Comparison of ENCODE assay signal across 21 cellular contexts in the genomic region with DNA sequence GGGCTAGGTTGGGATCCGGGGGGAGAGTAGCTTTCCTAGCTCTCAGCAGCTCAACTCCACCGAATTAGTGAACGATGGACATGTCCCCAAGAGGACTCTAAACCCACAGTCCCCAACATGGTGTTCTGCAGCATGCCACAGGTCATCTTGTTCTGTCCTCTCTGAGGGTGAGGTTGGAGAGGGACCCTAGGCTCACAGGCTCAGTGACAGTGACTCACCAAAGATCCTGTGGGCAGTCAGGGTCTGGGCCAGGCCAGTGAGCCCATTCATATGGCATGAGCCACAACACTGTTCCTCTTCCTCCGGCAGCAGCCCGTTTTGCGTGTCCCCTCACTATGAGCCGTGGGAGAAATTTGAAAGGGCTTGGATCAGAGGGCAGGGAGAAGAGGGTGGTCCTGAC. TPM values are rescaled to one million over a fixed set of nuclear protein-coding genes. Genes with fewer than 3 reads are reported as not detected.
DNase-seq lines count a peak whose midpoint lies in the region; ATAC-seq, FAIRE-seq and TF ChIP-seq lines count a peak whose summit lies in the region.
"Had no signal": no experiment of that assay in that cellular context is flagged by ENCODE, and none has a peak within 500 bp of the region (broad histone marks: within the 10 kb centered on the region; RNA-seq: fewer than 3 reads in every experiment).

No MANE protein-coding gene starts in this region.

- H3K27me3 Mint-ChIP-seq in activated naive CD8-positive, alpha-beta T cell treated with anti-CD3 and anti-CD28 coated beads, Interleukin-2, amount 10 ng/mL, durations not matched to agents 7 days and 5 days = peaks cover 4% of the 10 kb centered on the region
- H3K27me3 Mint-ChIP-seq in activated naive CD8-positive, alpha-beta T cell treated with anti-CD3 and anti-CD28 coated beads for 36 hours = no peaks in the 10 kb centered on the region
- no peaks in the 10 kb centered on the region for H3K27me3 Mint-ChIP-seq in endodermal cell (ENCODE audit: insufficient read depth)
- H3K27me3 Mint-ChIP-seq: activated naive CD4-positive, alpha-beta T cell treated with anti-CD3 and anti-CD28 coated beads, Interleukin-2, amount 10 ng/mL, durations not matched to agents 7 days and 5 days; CD4-positive, CD25-positive, alpha-beta regulatory T cell had no signal

- H3K4me3 Mint-ChIP-seq in activated naive CD8-positive, alpha-beta T cell treated with anti-CD3 and anti-CD28 coated beads, Interleukin-2, amount 10 ng/mL, durations not matched to agents 7 days and 5 days = no peak overlapping the region
- H3K4me3 Mint-ChIP-seq in activated naive CD8-positive, alpha-beta T cell treated with anti-CD3 and anti-CD28 coated beads for 36 hours = no peak overlapping the region
- no peak overlapping the region for H3K4me3 Mint-ChIP-seq in endodermal cell
- H3K4me3 Mint-ChIP-seq: activated naive CD4-positive, alpha-beta T cell treated with anti-CD3 and anti-CD28 coated beads, Interleukin-2, amount 10 ng/mL, durations not matched to agents 7 days and 5 days; neural progenitor cell; stimulated activated effector memory CD8-positive, alpha-beta T cell treated with anti-CD3 and anti-CD28 coated beads, Interleukin-12 subunit alpha, Interleukin-12 subunit beta, amount 100 ng/mL, for 72 hours had no signal

- dilution Hi-C loops in endothelial cell of umbilical vein (cut with MboI; ENCODE audit: extremely low pct_ligation_motif_present, low sequenced_read_pairs) = no loop called here

- H3K27ac ChIP-seq in endothelial cell of umbilical vein (ENCODE audit: insufficient read depth, low read depth, low read length) (peak overlapping the region; percentile 28), endodermal cell (ENCODE audit: low read depth, low read length) (no peak overlapping the region)
- H3K27ac ChIP-seq: neural progenitor cell, thyroid gland had no signal

- intact Hi-C loops in endothelial cell of umbilical vein (cut with micrococcal nuclease) = no loop called here

- H3K4me1 ChIP-seq in endothelial cell of umbilical vein (ENCODE audit: control insufficient read depth, extremely low read depth, insufficient read depth, low read length) (peaks cover 59% of the 10 kb centered on the region), skeletal muscle satellite cell (ENCODE audit: control insufficient read depth, insufficient read depth, low read length) (peaks cover 52% of the 10 kb centered on the region), endodermal cell (ENCODE audit: control insufficient read depth, insufficient read depth, low read length) (peaks cover 17% of the 10 kb centered on the region)

- no peaks in the 10 kb centered on the region for H3K9me3 Mint-ChIP-seq in activated naive CD8-positive, alpha-beta T cell treated with anti-CD3 and anti-CD28 coated beads, Interleukin-2, amount 10 ng/mL, durations not matched to agents 7 days and 5 days
- H3K9me3 Mint-ChIP-seq in activated naive CD8-positive, alpha-beta T cell treated with anti-CD3 and anti-CD28 coated beads for 36 hours = no peaks in the 10 kb centered on the region
- H3K9me3 Mint-ChIP-seq in endodermal cell = no peaks in the 10 kb centered on the region
- H3K9me3 Mint-ChIP-seq: activated naive CD4-positive, alpha-beta T cell treated with anti-CD3 and anti-CD28 coated beads, Interleukin-2, amount 10 ng/mL, durations not matched to agents 7 days and 5 days; CD4-positive, CD25-positive, alpha-beta regulatory T cell; neural progenitor cell; stimulated activated effector memory CD8-positive, alpha-beta T cell treated with anti-CD3 and anti-CD28 coated beads, Interleukin-12 subunit alpha, Interleukin-12 subunit beta, amount 100 ng/mL, for 72 hours had no signal

- H3K27me3 ChIP-seq in endothelial cell of umbilical vein (ENCODE audit: control insufficient read depth in 2 of 2, insufficient read depth in 2 of 2, low read length in 2 of 2) (no peaks in the 10 kb centered on the region), skeletal muscle satellite cell (ENCODE audit: control insufficient read depth, insufficient read depth, low read length) (no peaks in the 10 kb centered on the region), endodermal cell (ENCODE audit: control insufficient read depth, insufficient read depth, low read length, poor library complexity, severe bottlenecking) (no peaks in the 10 kb centered on the region)
- H3K27me3 ChIP-seq: thyroid gland had no signal

- POLR2A ChIA-PET in activated naive CD8-positive, alpha-beta T cell treated with anti-CD3 and anti-CD28 coated beads, Interleukin-2, amount 10 ng/mL, durations not matched to agents 7 days and 5 days (lab: Charles Lee) = interaction anchor here (0.9 to 1.9 kb wide), 3 partner anchors 10 to 14 kb away, joined by 3 to 7 read pairs (median 4); no protein-coding TSS in a partner anchor
- POLR2A ChIA-PET in endothelial cell of umbilical vein (lab: Charles Lee) = no interaction called here
- POLR2A ChIA-PET in GM10248 (lab: Yijun Ruan, JAX) = no interaction called here

- peaks cover 35% of the 10 kb centered on the region for H3K79me2 ChIP-seq in endothelial cell of umbilical vein (ENCODE audit: control insufficient read depth, insufficient read depth, low read length)

- H3K9me3 ChIP-seq in endothelial cell of umbilical vein (replicated peaks; ENCODE audit: control insufficient read depth, insufficient read depth, low read length) (no peaks in the 10 kb centered on the region), skeletal muscle satellite cell (replicated peaks; ENCODE audit: low read length) (no peaks in the 10 kb centered on the region), endodermal cell (ENCODE audit: control insufficient read depth, low read length) (no peaks in the 10 kb centered on the region)
- H3K9me3 ChIP-seq: thyroid gland had no signal

- H4K20me1 ChIP-seq in endothelial cell of umbilical vein (replicated peaks; ENCODE audit: control insufficient read depth, extremely low read depth, insufficient read depth, low read length) = no peaks in the 10 kb centered on the region

- peaks cover 30% of the 10 kb centered on the region for H3K36me3 Mint-ChIP-seq in activated naive CD8-positive, alpha-beta T cell treated with anti-CD3 and anti-CD28 coated beads, Interleukin-2, amount 10 ng/mL, durations not matched to agents 7 days and 5 days
- peaks cover 13% of the 10 kb centered on the region for H3K36me3 Mint-ChIP-seq in activated naive CD8-positive, alpha-beta T cell treated with anti-CD3 and anti-CD28 coated beads for 36 hours
- H3K36me3 Mint-ChIP-seq in endodermal cell (ENCODE audit: low read depth) = peaks cover 11% of the 10 kb centered on the region

- WGBS in endodermal cell (ENCODE audit: insufficient coverage in 1 of 2, insufficient read length in 1 of 2), 2 experiments = 97 to 100% methylated on average over 3 to 7 of the region's 7 CpGs

- peaks cover 50% of the 10 kb centered on the region for H3K4me1 Mint-ChIP-seq in activated naive CD8-positive, alpha-beta T cell treated with anti-CD3 and anti-CD28 coated beads, Interleukin-2, amount 10 ng/mL, durations not matched to agents 7 days and 5 days
- H3K4me1 Mint-ChIP-seq in activated naive CD8-positive, alpha-beta T cell treated with anti-CD3 and anti-CD28 coated beads for 36 hours = peaks cover 43% of the 10 kb centered on the region
- H3K4me1 Mint-ChIP-seq in endodermal cell = peaks cover 28% of the 10 kb centered on the region

- no peaks in the 10 kb centered on the region for H3K9me1 ChIP-seq in endothelial cell of umbilical vein (replicated peaks; ENCODE audit: control insufficient read depth, extremely low read depth, insufficient read depth, low read length)

- no peak for DNase-seq in activated naive CD8-positive, alpha-beta T cell treated with anti-CD3 and anti-CD28 coated beads, Interleukin-2, amount 10 ng/mL, durations not matched to agents 7 days and 5 days
- DNase-seq in activated naive CD8-positive, alpha-beta T cell treated with anti-CD3 and anti-CD28 coated beads for 36 hours = no peak
- peak; percentile 68 for DNase-seq in NB4 (ENCODE audit: low read depth)
- no peak for DNase-seq in endothelial cell of umbilical vein (ENCODE audit: low read depth, low spot score)
- no peak for DNase-seq in GM10248 (ENCODE audit: extremely low spot score)
- DNase-seq in KG1 (lab: John Stamatoyannopoulos, UW) = no peak
- DNase-seq in endodermal cell = no peak
- DNase-seq: activated CD4-positive, alpha-beta T cell treated with anti-CD3 and anti-CD28 coated beads, Interleukin-2, amount 50 U/mL, for 1 hour; activated naive CD4-positive, alpha-beta T cell treated with anti-CD3 and anti-CD28 coated beads, Interleukin-2, amount 10 ng/mL, durations not matched to agents 7 days and 5 days; CD4-positive, CD25-positive, alpha-beta regulatory T cell; DMS79 treated with DMSO at 0.1 percent for 48 hours; H7; kidney glomerular epithelial cell; NCI-H1694 treated with DMSO at 0.1 percent for 48 hours; NCI-H2227 treated with DMSO at 0.1 percent for 48 hours; stimulated activated CD4-positive, alpha-beta T cell treated with anti-CD3 and anti-CD28 coated beads, Interleukin-15, amount 100 ng/mL, for 24 hours; thyroid gland had no signal

- no TSS peak for BruUV-seq in endothelial cell of umbilical vein (replicated peaks; lab: Mats Ljungman, UMichigan)

- no peak for ATAC-seq in activated naive CD8-positive, alpha-beta T cell treated with anti-CD3 and anti-CD28 coated beads, Interleukin-2, amount 10 ng/mL, durations not matched to agents 7 days and 5 days (ENCODE audit: low read depth)
- ATAC-seq: stimulated activated effector memory CD8-positive, alpha-beta T cell treated with anti-CD3 and anti-CD28 coated beads, Interleukin-12 subunit alpha, Interleukin-12 subunit beta, amount 100 ng/mL, for 72 hours had no signal

- no peak for TF ChIP-seq POLR2A in NB4 (IDR thresholded peaks at IDR 0.05; ENCODE audit: extremely low read depth, insufficient read length)
- TF ChIP-seq POLR2A in endothelial cell of umbilical vein (IDR thresholded peaks at IDR 0.05; ENCODE audit: low read depth, low read length) = no peak

- TF ChIP-seq CTCF in NB4 (IDR thresholded peaks at IDR 0.05; ENCODE audit: low read depth, low read length) (no peak), endothelial cell of umbilical vein (IDR thresholded peaks at IDR 0.05; ENCODE audit: extremely low read depth in 1 of 2, insufficient read depth in 1 of 2, low read depth in 1 of 2, low read length in 2 of 2) (no peak), GM10248 (IDR thresholded peaks at IDR 0.05; ENCODE audit: control extremely low read depth, extremely low read depth, low read depth, missing control alignments) (no peak), endodermal cell (conservative IDR thresholded peaks at IDR 0.05) (no peak)

- H3K36me3 ChIP-seq in endothelial cell of umbilical vein (ENCODE audit: control insufficient read depth in 2 of 2, extremely low read depth in 1 of 2, insufficient read depth in 2 of 2, low read length in 2 of 2) = peaks cover 0 to 8% of the 10 kb centered on the region in 2 experiments
- peaks cover 14% of the 10 kb centered on the region for H3K36me3 ChIP-seq in skeletal muscle satellite cell (ENCODE audit: insufficient read depth, low read length)
- peaks cover 9% of the 10 kb centered on the region for H3K36me3 ChIP-seq in endodermal cell (ENCODE audit: control insufficient read depth, insufficient read depth, low read length)

- FAIRE-seq in endothelial cell of umbilical vein (lab: Jason Lieb, UNC) = peak; percentile 78
- FAIRE-seq: endometrium had no signal

- H3K9ac ChIP-seq in endothelial cell of umbilical vein (replicated peaks; ENCODE audit: extremely low read depth, insufficient read depth, low read length) = no peak overlapping the region
- H3K9ac ChIP-seq in skeletal muscle satellite cell (ENCODE audit: low read depth, low read length) = peak overlapping the region; percentile 92
- H3K9ac ChIP-seq in endodermal cell (ENCODE audit: extremely low read depth, low read length, poor library complexity, severe bottlenecking) = no peak overlapping the region
- H3K9ac ChIP-seq: neural progenitor cell had no signal

- CTCF ChIA-PET in endothelial cell of umbilical vein (lab: Charles Lee) (interaction anchor here (0.9 to 6.1 kb wide), 4 partner anchors 10 to 83 kb away, joined by 3 to 51 read pairs (median 24); no protein-coding TSS in a partner anchor), GM10248 (lab: Yijun Ruan, JAX) (interaction anchor here (1.0 to 10.1 kb wide), 5 partner anchors 13 to 84 kb away, joined by 3 to 136 read pairs (median 6); no protein-coding TSS in a partner anchor)

- H2AFZ ChIP-seq in endothelial cell of umbilical vein (ENCODE audit: low read depth, low read length) = peak overlapping the region; percentile 23
- H2AFZ ChIP-seq: neural progenitor cell had no signal

- H3K4me2 ChIP-seq in endothelial cell of umbilical vein (ENCODE audit: insufficient read depth, low read length) (peak overlapping the region; percentile 1), skeletal muscle satellite cell (ENCODE audit: low read length) (peak overlapping the region; percentile 94)
- H3K4me2 ChIP-seq: neural progenitor cell had no signal

- H3K4me3 ChIP-seq in NB4 (ENCODE audit: low read depth, low read length) (no peak overlapping the region), endothelial cell of umbilical vein (replicated peaks in 1 of 3; ENCODE audit: insufficient read depth in 1 of 3, low read depth in 1 of 3, low read length in 3 of 3) (no peak overlapping the region), skeletal muscle satellite cell (ENCODE audit: low read length) (no peak overlapping the region), endodermal cell (ENCODE audit: low read length) (no peak overlapping the region)
- H3K4me3 ChIP-seq: neural progenitor cell, thyroid gland had no signal

- H3K27ac Mint-ChIP-seq in activated naive CD8-positive, alpha-beta T cell treated with anti-CD3 and anti-CD28 coated beads, Interleukin-2, amount 10 ng/mL, durations not matched to agents 7 days and 5 days = peak overlapping the region; percentile 3
- no peak overlapping the region for H3K27ac Mint-ChIP-seq in activated naive CD8-positive, alpha-beta T cell treated with anti-CD3 and anti-CD28 coated beads for 36 hours
- no peak overlapping the region for H3K27ac Mint-ChIP-seq in endodermal cell
- H3K27ac Mint-ChIP-seq: activated naive CD4-positive, alpha-beta T cell treated with anti-CD3 and anti-CD28 coated beads, Interleukin-2, amount 10 ng/mL, durations not matched to agents 7 days and 5 days; neural progenitor cell; stimulated activated effector memory CD8-positive, alpha-beta T cell treated with anti-CD3 and anti-CD28 coated beads, Interleukin-12 subunit alpha, Interleukin-12 subunit beta, amount 100 ng/mL, for 72 hours had no signal

RNA-seq across cellular contexts. Expression of a gene that starts 2.8 kb away (rescaled TPM):
- total RNA-seq in activated naive CD8-positive, alpha-beta T cell treated with anti-CD3 and anti-CD28 coated beads, Interleukin-2, amount 10 ng/mL, durations not matched to agents 7 days and 5 days = 100 to 1,000 TPM; 105 to 113 TPM
- 10 to 100 TPM; 81.8 to 84.6 TPM for total RNA-seq in activated naive CD8-positive, alpha-beta T cell treated with anti-CD3 and anti-CD28 coated beads for 36 hours
- total RNA-seq in endothelial cell of umbilical vein (141 and 149 TPM in 2 replicates), endodermal cell (10 to 100 TPM; 67.3 to 86.7 TPM)
- polyA plus RNA-seq in endothelial cell of umbilical vein = 47.0 and 52.7 TPM in 2 replicates
- polyA plus RNA-seq in endothelial cell of umbilical vein (2011; cell fraction: cytosol; rRNA removed) = 44.5 and 45.5 TPM in 2 replicates
- 146 and 166 TPM in 2 replicates for polyA plus RNA-seq in endothelial cell of umbilical vein (2011; cell fraction: nucleus; rRNA removed)
- polyA plus RNA-seq in endothelial cell of umbilical vein (2012) = 88.7 and 117 TPM in 2 replicates
- polyA minus RNA-seq in endothelial cell of umbilical vein = 95.5 and 107 TPM in 2 replicates
- polyA minus RNA-seq in endothelial cell of umbilical vein (2011; cell fraction: cytosol; rRNA and poly(A)+ RNA removed) = 25.2 TPM
- polyA minus RNA-seq in endothelial cell of umbilical vein (2011; cell fraction: nucleus; rRNA and poly(A)+ RNA removed) = 82.9 and 138 TPM in 2 replicates
- total RNA-seq in skeletal muscle satellite cell (2012; rRNA removed) = 110 and 184 TPM in 2 replicates
- polyA plus RNA-seq in endodermal cell (2013, experiment 1 of 2) = 56.1 TPM
- 47.7 TPM for polyA plus RNA-seq in endodermal cell (2013, experiment 2 of 2)

RNA-seq across cellular contexts. Expression of a gene that starts 58.6 kb away (rescaled TPM):
- 10 to 100 TPM; 32.1 to 35.2 TPM for total RNA-seq in activated naive CD8-positive, alpha-beta T cell treated with anti-CD3 and anti-CD28 coated beads, Interleukin-2, amount 10 ng/mL, durations not matched to agents 7 days and 5 days
- total RNA-seq in activated naive CD8-positive, alpha-beta T cell treated with anti-CD3 and anti-CD28 coated beads for 36 hours = 10 to 100 TPM; 34.9 to 40.5 TPM
- total RNA-seq in endothelial cell of umbilical vein (22.2 and 23.6 TPM in 2 replicates), endodermal cell (10 to 100 TPM; 39.1 to 48.2 TPM)
- 44.7 and 63.5 TPM in 2 replicates for polyA plus RNA-seq in endothelial cell of umbilical vein
- polyA plus RNA-seq in endothelial cell of umbilical vein (2011; cell fraction: cytosol; rRNA removed) = 29.0 and 35.3 TPM in 2 replicates
- 10.6 and 12.6 TPM in 2 replicates for polyA plus RNA-seq in endothelial cell of umbilical vein (2011; cell fraction: nucleus; rRNA removed)
- polyA plus RNA-seq in endothelial cell of umbilical vein (2012) = 22.5 and 35.4 TPM in 2 replicates
- polyA minus RNA-seq in endothelial cell of umbilical vein = 9.8 and 10.5 TPM in 2 replicates
- polyA minus RNA-seq in endothelial cell of umbilical vein (2011; cell fraction: cytosol; rRNA and poly(A)+ RNA removed) = 10.7 TPM
- polyA minus RNA-seq in endothelial cell of umbilical vein (2011; cell fraction: nucleus; rRNA and poly(A)+ RNA removed) = 1.6 and 4.6 TPM in 2 replicates
- total RNA-seq in skeletal muscle satellite cell (2012; rRNA removed) = 13.1 and 13.4 TPM in 2 replicates
- 48.5 TPM for polyA plus RNA-seq in endodermal cell (2013, experiment 1 of 2)
- 44.5 TPM for polyA plus RNA-seq in endodermal cell (2013, experiment 2 of 2)
